ENCODE assay signal across 9 cellular contexts in genomic region chr7:41700044-41700471, GRCh38. TPM values are rescaled to one million over a fixed set of nuclear protein-coding genes. Genes with fewer than 3 reads are reported as not detected.
DNase-seq lines count a peak whose midpoint lies in the region; ATAC-seq and TF ChIP-seq lines count a peak whose summit lies in the region.
"Had no signal": no experiment of that assay in that cellular context is flagged by ENCODE, and none has a peak within 500 bp of the region (broad histone marks: within the 10 kb centered on the region; RNA-seq: fewer than 3 reads in every experiment).

No MANE protein-coding gene starts in this region.

- H3K36me3 ChIP-seq in Panc1 (ENCODE audit: control insufficient read depth, insufficient read depth, low read length) = no peaks in the 10 kb centered on the region
- H3K36me3 ChIP-seq in neutrophil = no peaks in the 10 kb centered on the region

- intact Hi-C loops in Panc1 (cut with micrococcal nuclease; ENCODE audit: unreplicated experiment) = no loop called here

- TF ChIP-seq CTCF in AG04450 (IDR thresholded peaks at IDR 0.05; ENCODE audit: low read depth, low read length) = no peak
- no peak for TF ChIP-seq CTCF in Panc1 (IDR thresholded peaks at IDR 0.05)
- no peak for TF ChIP-seq CTCF in fibroblast of mammary gland (conservative IDR thresholded peaks at IDR 0.05; ENCODE audit: control insufficient read depth, insufficient read depth, low read depth, low read length)
- no peak for TF ChIP-seq CTCF in neutrophil (IDR thresholded peaks at IDR 0.05)

- in situ Hi-C loops in Panc1 (cut with HindIII; ENCODE audit: low pct_unique_long_range_greater_than_20kb, low sequenced_read_pairs) = no loop called here

- H3K9me3 ChIP-seq in AG04450 (ENCODE audit: control insufficient read depth, insufficient read depth, low read length) (no peaks in the 10 kb centered on the region; the same call in 1 of the 2 replicates), Panc1 (ENCODE audit: control insufficient read depth, insufficient read depth, low read depth, low read length) (no peaks in the 10 kb centered on the region), neutrophil (no peaks in the 10 kb centered on the region)

- ATAC-seq in Panc1 = no peak

- H3K27me3 ChIP-seq in AG04450 (ENCODE audit: control insufficient read depth, insufficient read depth, low read length) (no peaks in the 10 kb centered on the region), Panc1 (ENCODE audit: control insufficient read depth, insufficient read depth, low read length) (peaks cover 8% of the 10 kb centered on the region), neutrophil (no peaks in the 10 kb centered on the region)

- CTCF ChIA-PET in AG04450 (lab: Charles Lee) (interaction anchor here (0.9 to 1.6 kb wide), 2 partner anchors 240 to 937 kb away, joined by 3 to 5 read pairs; no protein-coding TSS in a partner anchor), Panc1 (lab: Charles Lee) (no interaction called here), HEK293T (lab: Yijun Ruan, JAX) (no interaction called here)

- BruUV-seq in Panc1 (replicated peaks; lab: Mats Ljungman, UMichigan) = no TSS peak

- no peak for DNase-seq in AG04450 (ENCODE audit: low read depth, low spot score)
- DNase-seq in Panc1 (ENCODE audit: low read depth, low spot score) = no peak
- no peak for DNase-seq in fibroblast of mammary gland (ENCODE audit: low read depth)
- DNase-seq in NCI-H2107 (lab: John Stamatoyannopoulos, UW) = no peak
- DNase-seq in cerebellar cortex (ENCODE audit: low spot score) = no peak
- no peak for DNase-seq in LoVo (ENCODE audit: low spot score)
- DNase-seq in HEK293T (ENCODE audit: extremely low spot score) = no peak
- DNase-seq: DMS153 had no signal

- H3K4me3 ChIP-seq in AG04450 (ENCODE audit: low read depth, low read length) (peak overlapping the region; percentile 81), Panc1 (ENCODE audit: low read depth in 2 of 2, low read length in 2 of 2) (peak overlapping the region; percentile 31 to 52), fibroblast of mammary gland (ENCODE audit: control insufficient read depth, low read depth, low read length) (peak overlapping the region; percentile 81), neutrophil (ENCODE audit: low read depth in 1 of 2, low read length in 1 of 2) (peak overlapping the region; percentile 59 to 64)

- H3K27ac ChIP-seq in AG04450 (ENCODE audit: low read depth, low read length) (peak overlapping the region; percentile 91), Panc1 (ENCODE audit: low read length) (no peak overlapping the region), neutrophil (peak overlapping the region; percentile 80)

- POLR2A ChIA-PET in AG04450 (lab: Yijun Ruan, JAX) (interaction anchor here (1.1 kb wide), 1 partner anchor 187 kb away, joined by 5 read pairs; no protein-coding TSS in a partner anchor), Panc1 (lab: Charles Lee) (no interaction called here), HEK293T (lab: Yijun Ruan, JAX) (no interaction called here)

- no peaks in the 10 kb centered on the region for H3K4me1 ChIP-seq in Panc1 (ENCODE audit: control insufficient read depth, insufficient read depth, low read length)
- H3K4me1 ChIP-seq in neutrophil (ENCODE audit: control insufficient read depth in 1 of 2, insufficient read depth in 1 of 2, low read depth in 1 of 2, low read length in 1 of 2) = peaks cover 70% of the 10 kb centered on the region in 2 experiments

TF ChIP-seq in HEK293T, 16 proteins besides CTCF, POLR2A, EP300 and RAD21:
- TF ChIP-seq CTBP1 (IDR thresholded peaks at IDR 0.05; ENCODE audit: borderline replicate concordance) (no peak), ARNT (IDR thresholded peaks at IDR 0.05) (no peak)

RNA-seq across cellular contexts. Expression of gene INHBA, which starts 2.8 kb away (rescaled TPM):
- 28.1 and 28.5 TPM in 2 replicates for polyA plus RNA-seq in AG04450 (2011; rRNA removed)
- 87.0 and 104 TPM in 2 replicates for polyA minus RNA-seq in AG04450 (2011; rRNA and poly(A)+ RNA removed)
- total RNA-seq in Panc1 (2021; ENCODE audit: unreplicated experiment) = 0.28 TPM
- polyA plus RNA-seq in Panc1 (2012; ENCODE audit: insufficient read length) = 0.48 TPM
